Comparison of ENCODE assay signal across 9 cellular contexts in the genomic region with DNA sequence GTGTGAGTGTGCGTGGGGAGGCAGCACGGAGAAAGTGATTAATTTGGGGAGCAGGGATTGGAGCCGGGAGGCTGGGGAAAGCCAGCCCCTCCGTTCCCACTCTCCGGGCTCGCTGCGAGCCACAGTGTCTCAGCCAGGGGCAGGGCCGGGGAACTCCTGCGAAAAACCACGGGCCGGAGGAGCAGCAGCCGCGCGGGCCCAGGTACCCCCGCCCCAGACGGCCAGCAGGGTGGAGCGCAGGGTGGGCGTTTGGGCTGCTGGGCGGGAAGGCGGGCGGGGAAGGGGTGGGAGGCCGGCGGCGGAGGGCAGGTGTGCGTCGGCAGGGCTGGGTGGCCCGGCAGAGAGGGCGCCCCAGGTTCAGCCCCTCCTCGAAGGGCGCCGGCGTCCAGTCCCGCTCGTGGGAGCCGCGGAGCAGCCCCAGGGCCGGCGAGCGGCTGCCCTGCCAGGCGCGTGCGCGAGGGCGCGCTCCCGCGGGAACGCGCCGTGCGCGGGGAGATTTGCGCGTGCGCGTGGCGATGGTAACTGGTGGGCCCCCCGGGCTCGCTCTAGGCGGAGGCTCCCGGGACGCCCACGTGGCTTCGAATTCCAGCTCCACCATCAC. TPM values are rescaled to one million over a fixed set of nuclear protein-coding genes. Genes with fewer than 3 reads are reported as not detected.
DNase-seq lines count a peak whose midpoint lies in the region; ATAC-seq and TF ChIP-seq lines count a peak whose summit lies in the region.
"Had no signal": no experiment of that assay in that cellular context is flagged by ENCODE, and none has a peak within 500 bp of the region (broad histone marks: within the 10 kb centered on the region; RNA-seq: fewer than 3 reads in every experiment).

No MANE protein-coding gene starts in this region.

- peak overlapping the region; percentile 43 to 55 (median 52) for H3K4me3 ChIP-seq in gastrocnemius medialis
- H3K4me3 ChIP-seq: K562 had no signal

- H3K4me1 Mint-ChIP-seq in IgD-negative memory B cell (peaks cover 2 to 6% (median 6%) of the 10 kb centered on the region in 3 donors), glutamatergic neuron (ENCODE audit: low read depth, unreplicated experiment) (no peaks in the 10 kb centered on the region)

- H3K9me3 ChIP-seq in gastrocnemius medialis, result no peaks in the 10 kb centered on the region

- ATAC-seq in GM18907 (IDR thresholded peaks at IDR 0.05; ENCODE audit: unreplicated experiment) (peak; percentile 43), gastrocnemius medialis (no peak), GM18868 (IDR thresholded peaks at IDR 0.05; ENCODE audit: unreplicated experiment) (no peak)
- ATAC-seq: K562 had no signal

- peaks cover 11% of the 10 kb centered on the region for H3K27me3 Mint-ChIP-seq in IgD-negative memory B cell
- peaks cover 4% of the 10 kb centered on the region for H3K27me3 Mint-ChIP-seq in glutamatergic neuron (ENCODE audit: unreplicated experiment)

- intact Hi-C loops in gastrocnemius medialis (cut with DNase I; ENCODE audit: low total_unique reads), result no loop called here

- peak; percentile 44 for DNase-seq in glutamatergic neuron
- no peak for DNase-seq in gastrocnemius medialis
- no peak for DNase-seq in activated gamma-delta T cell (lab: John Stamatoyannopoulos, UW)
- no peak for DNase-seq in NK-92 (lab: John Stamatoyannopoulos, UW; ENCODE audit: unreplicated experiment)
- DNase-seq in activated gamma-delta T cell treated with Interleukin-2 at 50 U/mL for 16 hours, result no peak

- peaks cover 0 to 17% of the 10 kb centered on the region in 2 donors for H3K4me1 ChIP-seq in gastrocnemius medialis

- H3K27ac ChIP-seq in gastrocnemius medialis, result no peak overlapping the region

- H3K4me3 Mint-ChIP-seq in IgD-negative memory B cell (peak overlapping the region; percentile 66 to 92 (median 84)), glutamatergic neuron (ENCODE audit: unreplicated experiment) (peak overlapping the region; percentile 80)

- no peak overlapping the region for H3K27ac Mint-ChIP-seq in IgD-negative memory B cell
- no peak overlapping the region for H3K27ac Mint-ChIP-seq in glutamatergic neuron (ENCODE audit: unreplicated experiment)

- no peaks in the 10 kb centered on the region for H3K36me3 ChIP-seq in gastrocnemius medialis

- TF ChIP-seq POLR2A in gastrocnemius medialis (IDR thresholded peaks at IDR 0.05), result no peak

- H3K36me3 Mint-ChIP-seq in IgD-negative memory B cell, result peaks cover 4% of the 10 kb centered on the region
- H3K36me3 Mint-ChIP-seq in glutamatergic neuron (ENCODE audit: unreplicated experiment), result no peaks in the 10 kb centered on the region

- peaks cover 22 to 35% (median 23%) of the 10 kb centered on the region in 3 donors for H3K27me3 ChIP-seq in gastrocnemius medialis

- no peaks in the 10 kb centered on the region for H3K9me3 Mint-ChIP-seq in IgD-negative memory B cell
- no peaks in the 10 kb centered on the region for H3K9me3 Mint-ChIP-seq in glutamatergic neuron (ENCODE audit: unreplicated experiment)

- TF ChIP-seq CTCF in glutamatergic neuron (IDR thresholded peaks at IDR 0.05; ENCODE audit: partially characterized antibody, unreplicated experiment) (no peak), gastrocnemius medialis (IDR thresholded peaks at IDR 0.05 in 4 of 5, conservative IDR thresholded peaks at IDR 0.05 in 1 of 5) (no peak)

- in situ Hi-C loops in gastrocnemius medialis (cut with MboI; ENCODE audit: low sequenced_read_pairs in 4 of 4), result no loop called here

RNA-seq across cellular contexts. Expression of a gene that starts 1.4 kb away (rescaled TPM):
- 4.1 TPM for polyA plus RNA-seq in IgD-negative memory B cell
- total RNA-seq in glutamatergic neuron (ENCODE audit: unreplicated experiment), result 35.5 TPM
- total RNA-seq in gastrocnemius medialis, result 1 to 10 TPM in 3 of 4 donors, under 1 TPM in 1; 0.36 to 2.9 (median 1.8) TPM
- polyA plus RNA-seq: K562 had no signal
